8 cellular contexts compared by ENCODE assay signal in genomic region chr5:43602818-43603534, GRCh38. TPM values are rescaled to one million over a fixed set of nuclear protein-coding genes. Genes with fewer than 3 reads are reported as not detected.
DNase-seq lines count a peak whose midpoint lies in the region; ATAC-seq and TF ChIP-seq lines count a peak whose summit lies in the region.

Gene NNT, plus strand, starts transcription at chr5:43603180. Its CDS starts 6,016 bp downstream, at chr5:43609196.

- DNase-seq in CD4-positive, alpha-beta memory T cell: peak; percentile 75 to 84 (median 80)
- DNase-seq in NOMO-1 treated with DMSO at 0.1 percent for 48 hours (lab: John Stamatoyannopoulos, UW; ENCODE audit: unreplicated experiment) (peak; percentile 83), epithelial cell of esophagus (ENCODE audit: low read depth) (peak; percentile 54), mucosa of descending colon (peak; percentile 82 to 90 (median 87))
- DNase-seq in activated CD8-positive, alpha-beta memory T cell treated with anti-CD3 and anti-CD28 coated beads, Interleukin-2, amount 50 U/mL, for 4 hours: peak; percentile 79
- DNase-seq in stimulated activated CD8-positive, alpha-beta memory T cell treated with anti-CD3 and anti-CD28 coated beads, Interleukin-4, amount 100 ng/mL, for 24 hours (ENCODE audit: low read depth): peak; percentile 68

- intact Hi-C loops in CD4-positive, alpha-beta memory T cell (cut with micrococcal nuclease): loop anchor here (1.0 to 5.0 kb wide), 5 partner anchors 46 to 481 kb away; partner anchors contain the start of genes C5orf34, HMGCS1, PAIP1 and TMEM267
- intact Hi-C loops in mucosa of descending colon (cut with DNase I, micrococcal nuclease): no loop called here

- peaks cover 38% of the 10 kb centered on the region for H3K4me1 ChIP-seq in CD4-positive, alpha-beta memory T cell (ENCODE audit: insufficient read depth, low read length)
- H3K4me1 ChIP-seq in mucosa of descending colon (ENCODE audit: low read depth): no peaks in the 10 kb centered on the region

- ATAC-seq in GM19395 (IDR thresholded peaks at IDR 0.05; ENCODE audit: unreplicated experiment) (peak; percentile 75), HG03558 (IDR thresholded peaks at IDR 0.05; ENCODE audit: extremely low read depth, unreplicated experiment) (peak; percentile 40), mucosa of descending colon (peak; percentile 90)

- H3K9me3 ChIP-seq in CD4-positive, alpha-beta memory T cell (ENCODE audit: control insufficient read depth in 1 of 2, low read length in 2 of 2): no peaks in the 10 kb centered on the region
- no peaks in the 10 kb centered on the region for H3K9me3 ChIP-seq in mucosa of descending colon

- CTCF ChIA-PET in CD4-positive, alpha-beta memory T cell (lab: Charles Lee; ENCODE audit: partially characterized antibody): interaction anchor here (0.9 to 2.8 kb wide), 7 partner anchors 28 to 118 kb away, joined by 3 to 30 read pairs (median 8); partner anchors contain the start of gene TMEM267

- peaks cover 18 to 61% (median 47%) of the 10 kb centered on the region in 4 donors for H3K4me1 Mint-ChIP-seq in CD4-positive, alpha-beta memory T cell

- H3K9me3 Mint-ChIP-seq in CD4-positive, alpha-beta memory T cell: no peaks in the 10 kb centered on the region

- H3K36me3 ChIP-seq in CD4-positive, alpha-beta memory T cell (ENCODE audit: insufficient read depth, low read length): no peaks in the 10 kb centered on the region
- H3K36me3 ChIP-seq in mucosa of descending colon (ENCODE audit: low read depth): no peaks in the 10 kb centered on the region

- peak within 1 kb of the TSS; percentile 91 to 99 for H3K4me3 ChIP-seq in CD4-positive, alpha-beta memory T cell (ENCODE audit: low read length in 2 of 2)
- H3K4me3 ChIP-seq in epithelial cell of esophagus (ENCODE audit: low read length): peak within 1 kb of the TSS; percentile 83
- H3K4me3 ChIP-seq in mucosa of descending colon: peak within 1 kb of the TSS; percentile 37

- peak within 1 kb of the TSS; percentile 90 to 98 (median 96) for H3K4me3 Mint-ChIP-seq in CD4-positive, alpha-beta memory T cell

- no peak for TF ChIP-seq CTCF in epithelial cell of esophagus (IDR thresholded peaks at IDR 0.05; ENCODE audit: insufficient read depth, low read depth, low read length, missing control alignments)
- no peak for TF ChIP-seq CTCF in mucosa of descending colon (IDR thresholded peaks at IDR 0.05)

- H3K27me3 Mint-ChIP-seq in CD4-positive, alpha-beta memory T cell: no peaks in the 10 kb centered on the region

- POLR2A ChIA-PET in CD4-positive, alpha-beta memory T cell (lab: Charles Lee; ENCODE audit: partially characterized antibody): interaction anchor here (0.7 to 3.6 kb wide), 24 partner anchors 9 to 1743 kb away, joined by 3 to 99 read pairs (median 6); partner anchors contain the start of genes C5orf34, HMGCS1, MRPS30 and PAIP1

- H3K27ac ChIP-seq in CD4-positive, alpha-beta memory T cell (ENCODE audit: low read depth, low read length): peak within 1 kb of the TSS; percentile 88

- H3K27me3 ChIP-seq in CD4-positive, alpha-beta memory T cell (ENCODE audit: insufficient read depth, low read length): no peaks in the 10 kb centered on the region

- H3K36me3 Mint-ChIP-seq in CD4-positive, alpha-beta memory T cell: peaks cover 17 to 20% of the 10 kb centered on the region in 2 donors

- peak within 1 kb of the TSS; percentile 91 to 98 (median 94) for H3K27ac Mint-ChIP-seq in CD4-positive, alpha-beta memory T cell

RNA-seq across cellular contexts. Expression of gene NNT, which starts in this region (rescaled TPM):
- total RNA-seq in CD4-positive, alpha-beta memory T cell: 10 to 100 TPM; 56.1 to 57.6 TPM
- 10 to 100 TPM; 47.0 to 74.7 TPM for polyA plus RNA-seq in CD4-positive, alpha-beta memory T cell
- total RNA-seq in mucosa of descending colon: 100 to 1,000 TPM; 111 to 121 (median 119) TPM

Comparison
In these comparisons a context has a peak if more than half of its experiments do, and no peak if none do; other contexts are left out.
1. Peak in every context shown above with its lines: DNase-seq, ATAC-seq, H3K4me3 ChIP-seq and H3K27ac ChIP-seq.
2. H3K4me3 ChIP-seq: peak in every context shown above with its lines; median percentile 95 in CD4-positive, alpha-beta memory T cell; 83 in epithelial cell of esophagus; 37 in mucosa of descending colon.
3. ATAC-seq: peak in every context shown above with its lines; median percentile 90 in mucosa of descending colon; 75 in GM19395; 40 in HG03558.